18 cellular contexts compared by ENCODE assay signal in the genomic region with DNA sequence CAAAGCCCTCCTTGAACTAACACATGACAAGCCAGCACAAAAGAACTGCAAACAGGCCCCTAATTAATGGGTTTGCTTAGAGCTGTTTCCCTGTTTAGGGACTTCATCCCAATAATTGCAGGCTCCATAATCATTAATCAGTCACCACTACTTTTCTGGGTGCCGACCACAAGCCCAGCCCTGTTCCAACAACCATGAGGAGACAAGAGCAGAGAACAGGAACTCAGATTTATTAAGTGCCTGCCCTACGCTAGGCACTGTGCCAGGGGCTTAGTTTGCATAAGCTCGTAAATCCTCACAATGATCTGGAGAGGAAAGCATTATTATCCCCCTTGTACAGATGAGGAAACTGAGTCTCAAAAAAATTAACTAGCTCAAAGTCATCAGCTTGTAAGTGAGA.
"Had no signal": no experiment of that assay in that cellular context is flagged by ENCODE, and none has a peak within 500 bp of the region (broad histone marks: within the 10 kb centered on the region; RNA-seq: fewer than 3 reads in every experiment).

No MANE protein-coding gene starts in this region.

- H3K27ac Mint-ChIP-seq: activated CD4-positive, alpha-beta T cell treated with anti-CD3 and anti-CD28 coated beads, Interleukin-2, amount 10 ng/mL, durations not matched to agents 24 days and 14 days; activated CD8-positive, alpha-beta T cell treated with anti-CD3 and anti-CD28 coated beads, Interleukin-2, amount 10 ng/mL, durations not matched to agents 7 days and 5 days; activated naive CD4-positive, alpha-beta T cell treated with anti-CD3 and anti-CD28 coated beads, Interleukin-2, amount 50 U/mL, for 72 hours; activated T-cell treated with anti-CD3 and anti-CD28 coated beads, Interleukin-2, amount 50 U/mL, for 72 hours; stimulated activated naive B cell treated with anti-CD40 and anti-IgM and Interleukin-4, amounts not matched to agents 10 μg/mL and 1 μg/mL and 100 μg/mL, for 72 hours had no signal

- H3K9me3 ChIP-seq: tibial nerve had no signal

- H3K36me3 Mint-ChIP-seq: brain had no signal

- H3K27me3 Mint-ChIP-seq: activated CD4-positive, alpha-beta T cell treated with anti-CD3 and anti-CD28 coated beads, Interleukin-2, amount 10 ng/mL, durations not matched to agents 24 days and 14 days had no signal

- H3K4me3 ChIP-seq: tibial nerve had no signal

- H3K4me1 ChIP-seq: foreskin keratinocyte had no signal

- ATAC-seq: activated CD8-positive, alpha-beta T cell treated with anti-CD3 and anti-CD28 coated beads, Interleukin-2, amount 10 ng/mL, durations not matched to agents 7 days and 5 days; activated naive CD4-positive, alpha-beta T cell treated with anti-CD3 and anti-CD28 coated beads, Interleukin-2, amount 50 U/mL, for 72 hours; activated T-cell treated with anti-CD3 and anti-CD28 coated beads, Interleukin-2, amount 50 U/mL, for 72 hours; foreskin keratinocyte; stimulated activated naive B cell treated with anti-CD40 and anti-IgM and Interleukin-4, amounts not matched to agents 10 μg/mL and 1 μg/mL and 100 μg/mL, for 72 hours had no signal

- H3K9me3 Mint-ChIP-seq: central memory CD8-positive, alpha-beta T cell had no signal

- DNase-seq: activated CD4-positive, alpha-beta T cell treated with anti-CD3 and anti-CD28 coated beads, Interleukin-2, amount 10 ng/mL, durations not matched to agents 24 days and 14 days; activated CD4-positive, CD25-positive, alpha-beta regulatory T cell; activated CD8-positive, alpha-beta memory T cell treated with anti-CD3 and anti-CD28 coated beads, Interleukin-2, amount 50 U/mL, for 4 hours; activated CD8-positive, alpha-beta T cell treated with anti-CD3 and anti-CD28 coated beads, Interleukin-2, amount 10 ng/mL, durations not matched to agents 7 days and 5 days; activated gamma-delta T cell; activated T-cell treated with anti-CD3 and anti-CD28 coated beads, Interleukin-2, amount 50 U/mL, for 72 hours; amniotic stem cell; effector CD8-positive, alpha-beta T cell; foreskin keratinocyte; kidney glomerular epithelial cell; mesendoderm; stimulated activated CD4-positive, alpha-beta T cell treated with anti-CD3 and anti-CD28 coated beads, Interleukin-2, amount 100 ng/mL, for 48 hours; stimulated activated naive B cell treated with anti-CD40 and anti-IgM and Interleukin-4, amounts not matched to agents 10 μg/mL and 1 μg/mL and 100 μg/mL, for 72 hours; substantia nigra had no signal

- H3K27me3 ChIP-seq: foreskin keratinocyte, tibial nerve had no signal

- H3K4me1 Mint-ChIP-seq: activated CD4-positive, alpha-beta T cell treated with anti-CD3 and anti-CD28 coated beads, Interleukin-2, amount 10 ng/mL, durations not matched to agents 24 days and 14 days; central memory CD8-positive, alpha-beta T cell; stimulated activated naive B cell treated with anti-CD40 and anti-IgM and Interleukin-4, amounts not matched to agents 10 μg/mL and 1 μg/mL and 100 μg/mL, for 72 hours had no signal

- H3K4me3 Mint-ChIP-seq: activated CD4-positive, alpha-beta T cell treated with anti-CD3 and anti-CD28 coated beads, Interleukin-2, amount 10 ng/mL, durations not matched to agents 24 days and 14 days; activated CD8-positive, alpha-beta T cell treated with anti-CD3 and anti-CD28 coated beads, Interleukin-2, amount 10 ng/mL, durations not matched to agents 7 days and 5 days; activated T-cell treated with anti-CD3 and anti-CD28 coated beads, Interleukin-2, amount 50 U/mL, for 72 hours; brain; central memory CD8-positive, alpha-beta T cell; stimulated activated naive B cell treated with anti-CD40 and anti-IgM and Interleukin-4, amounts not matched to agents 10 μg/mL and 1 μg/mL and 100 μg/mL, for 72 hours had no signal

- H3K36me3 ChIP-seq: tibial nerve had no signal

- H3K27ac ChIP-seq: foreskin keratinocyte had no signal
